In genomic region chr2:147636238-147636887, GRCh38 we compare ENCODE assay signal across 13 cellular contexts.
DNase-seq lines count a peak whose midpoint lies in the region; ATAC-seq and TF ChIP-seq lines count a peak whose summit lies in the region.
"Had no signal": no experiment of that assay in that cellular context is flagged by ENCODE, and none has a peak within 500 bp of the region (broad histone marks: within the 10 kb centered on the region; RNA-seq: fewer than 3 reads in every experiment).

No MANE protein-coding gene starts in this region.

- peak overlapping the region; percentile 89 for H3K27ac Mint-ChIP-seq in type B pancreatic cell
- H3K27ac Mint-ChIP-seq: activated T-cell treated with anti-CD3 and anti-CD28 coated beads, Interleukin-2, amount 50 U/mL, for 72 hours had no signal

- no peaks in the 10 kb centered on the region for H3K9me3 ChIP-seq in right atrium auricular region

- H3K4me1 Mint-ChIP-seq in type B pancreatic cell (ENCODE audit: unreplicated experiment) = peaks cover 18% of the 10 kb centered on the region

- H3K27ac ChIP-seq in right atrium auricular region = no peak overlapping the region

- no peaks in the 10 kb centered on the region for H3K36me3 Mint-ChIP-seq in type B pancreatic cell

- TF ChIP-seq CTCF in right atrium auricular region (IDR thresholded peaks at IDR 0.05) = no peak
- TF ChIP-seq CTCF in type B pancreatic cell (conservative IDR thresholded peaks at IDR 0.05) = no peak

- DNase-seq in Right ventricle myocardium inferior (ENCODE audit: missing footprints) (no peak), right atrium auricular region (ENCODE audit: low spot score) (no peak), SKM-1 treated with dmso at 0.1 percent for 144 hours (lab: John Stamatoyannopoulos, UW; ENCODE audit: unreplicated experiment) (peak; percentile 50), left ventricle myocardium superior (no peak), type B pancreatic cell (ENCODE audit: extremely low spot score, unreplicated experiment) (no peak), G401 (ENCODE audit: low spot score) (no peak), DMS 273 (lab: John Stamatoyannopoulos, UW; ENCODE audit: unreplicated experiment) (no peak)
- DNase-seq: activated T-cell treated with anti-CD3 and anti-CD28 coated beads, Interleukin-2, amount 50 U/mL, for 72 hours; effector CD4-positive, alpha-beta T cell; NCI-H2081 treated with DMSO at 0.1 percent for 48 hours; stimulated activated CD4-positive, alpha-beta T cell treated with anti-CD3 and anti-CD28 coated beads, Interleukin-12 subunit alpha, Interleukin-12 subunit beta, amount 100 ng/mL, for 4 hours; stimulated activated naive CD8-positive, alpha-beta T cell treated with anti-CD3 and anti-CD28 coated beads, Interleukin-15, Interleukin-2, amounts not matched to agents 100 U/mL and 50 U/mL, for 24 hours had no signal

- in situ Hi-C loops in G401 (cut with HindIII; ENCODE audit: low sequenced_read_pairs) = no loop called here

- no peaks in the 10 kb centered on the region for H3K27me3 ChIP-seq in right atrium auricular region

- peak overlapping the region; percentile 59 for H3K4me3 Mint-ChIP-seq in type B pancreatic cell
- H3K4me3 Mint-ChIP-seq: activated T-cell treated with anti-CD3 and anti-CD28 coated beads, Interleukin-2, amount 50 U/mL, for 72 hours had no signal

- intact Hi-C loops in Right ventricle myocardium inferior (cut with DNase I) (no loop called here), left ventricle myocardium superior (cut with micrococcal nuclease) (no loop called here)

- H3K4me1 ChIP-seq in right atrium auricular region = no peaks in the 10 kb centered on the region

- H3K27me3 Mint-ChIP-seq in type B pancreatic cell = peaks cover 4% of the 10 kb centered on the region

- ATAC-seq in Right ventricle myocardium inferior (peak; percentile 44), left ventricle myocardium superior (peak; percentile 44), GM19397 (IDR thresholded peaks at IDR 0.05; ENCODE audit: unreplicated experiment) (no peak)

- H3K4me3 ChIP-seq in right atrium auricular region = no peak overlapping the region

- no peaks in the 10 kb centered on the region for H3K36me3 ChIP-seq in right atrium auricular region

- H3K9me3 Mint-ChIP-seq in type B pancreatic cell = no peaks in the 10 kb centered on the region
- H3K9me3 Mint-ChIP-seq: activated T-cell treated with anti-CD3 and anti-CD28 coated beads, Interleukin-2, amount 50 U/mL, for 72 hours had no signal
